In the genomic region with DNA sequence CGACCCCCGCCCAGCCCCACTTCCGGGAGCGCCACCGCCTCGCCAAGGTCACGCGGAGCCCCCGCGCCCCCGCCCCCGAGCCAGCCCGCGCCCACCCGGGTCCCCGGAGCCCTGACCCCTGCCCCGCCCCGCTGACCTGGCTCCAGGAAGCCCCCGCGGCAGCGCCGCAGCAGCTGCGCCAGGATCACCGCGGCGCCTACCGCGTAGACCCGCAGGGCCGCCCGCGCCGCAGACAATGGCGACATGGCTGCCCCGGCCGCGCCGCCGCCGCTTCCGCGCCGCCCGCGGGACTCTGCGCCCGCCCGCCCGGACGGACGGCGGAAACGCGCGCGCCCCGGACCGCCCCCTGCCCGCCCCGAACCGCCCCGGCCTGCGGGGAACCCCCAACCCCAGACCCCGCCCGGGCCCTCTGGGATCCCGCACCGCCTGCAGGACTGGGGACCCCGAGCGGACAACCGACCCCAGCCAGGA, we compare ENCODE assay signal across 8 cellular contexts. TPM values are rescaled to one million over a fixed set of nuclear protein-coding genes. Genes with fewer than 3 reads are reported as not detected.
DNase-seq lines count a peak whose midpoint lies in the region; ATAC-seq, FAIRE-seq and TF ChIP-seq lines count a peak whose summit lies in the region.

A gene with protein sequence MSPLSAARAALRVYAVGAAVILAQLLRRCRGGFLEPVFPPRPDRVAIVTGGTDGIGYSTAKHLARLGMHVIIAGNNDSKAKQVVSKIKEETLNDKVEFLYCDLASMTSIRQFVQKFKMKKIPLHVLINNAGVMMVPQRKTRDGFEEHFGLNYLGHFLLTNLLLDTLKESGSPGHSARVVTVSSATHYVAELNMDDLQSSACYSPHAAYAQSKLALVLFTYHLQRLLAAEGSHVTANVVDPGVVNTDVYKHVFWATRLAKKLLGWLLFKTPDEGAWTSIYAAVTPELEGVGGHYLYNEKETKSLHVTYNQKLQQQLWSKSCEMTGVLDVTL (minus strand): TSS at position 296 of the 471 bp plus-strand sequence. CDS start 51 bp downstream, at position 245.
A gene (minus strand): TSS at position 296 of the 471 bp plus-strand sequence. CDS start 10,257 bp downstream, outside the sequence.

- TF ChIP-seq CTCF in cardiac fibroblast (IDR thresholded peaks at IDR 0.05; ENCODE audit: low read depth, low read length), result no peak

- H3K36me3 Mint-ChIP-seq in T-cell, result no peaks in the 10 kb centered on the region

- DNase-seq in GM12892 (ENCODE audit: insufficient read length) (peak; percentile 77), T-cell (peak in 32 of 34 experiments; percentile 8 to 55 (median 30)), cardiac fibroblast (ENCODE audit: low read depth in 2 of 2) (peak; percentile 18 to 41), left lobe of liver (ENCODE audit: low spot score) (peak; percentile 62), NCI-H2107 (lab: John Stamatoyannopoulos, UW) (no peak), retina (no peak)
- peak; percentile 31 for DNase-seq in stimulated activated CD8-positive, alpha-beta memory T cell treated with anti-CD3 and anti-CD28 coated beads, Interleukin-12 subunit alpha, Interleukin-12 subunit beta, amount 100 ng/mL, for 24 hours (ENCODE audit: extremely low read depth)

- CTCF ChIA-PET in T-cell (lab: Charles Lee), result no interaction called here

- peaks cover 25 to 36% (median 27%) of the 10 kb centered on the region in 3 donors for H3K4me1 Mint-ChIP-seq in T-cell

- no peaks in the 10 kb centered on the region for H3K9me3 Mint-ChIP-seq in T-cell

- peak within 1 kb of the TSS; percentile 85 to 89 for H3K27ac Mint-ChIP-seq in T-cell

- H3K4me3 ChIP-seq in cardiac fibroblast (replicated peaks in 1 of 2; ENCODE audit: low read depth in 2 of 2, low read length in 2 of 2), result peak within 1 kb of the TSS; percentile 69 to 78

- peak; percentile 97 for FAIRE-seq in GM12892 (lab: Jason Lieb, UNC)

- ATAC-seq in HG02884 (IDR thresholded peaks at IDR 0.05; ENCODE audit: unreplicated experiment), result peak; percentile 54
- ATAC-seq in T-cell (replicated peaks in 1 of 4), result peak; percentile 74 to 81 (median 78)
- ATAC-seq in left lobe of liver, result peak; percentile 61

- POLR2A ChIA-PET in T-cell (lab: Charles Lee), result no interaction called here

- TF ChIP-seq POLR2A in GM12892 (IDR thresholded peaks at IDR 0.05; ENCODE audit: low read depth, low read length), result peak; percentile 81; the same call in 1 of the 2 replicates

- peak within 1 kb of the TSS; percentile 81 to 85 (median 82) for H3K4me3 Mint-ChIP-seq in T-cell

- H3K27me3 Mint-ChIP-seq in T-cell, result no peaks in the 10 kb centered on the region

RNA-seq across cellular contexts. Expression of the first gene that starts in this region (rescaled TPM):
- 16.3 TPM for polyA plus RNA-seq in GM12892 (2012; ENCODE audit: missing spikeins)
- 10 to 100 TPM; 13.2 to 20.0 (median 15.9) TPM for total RNA-seq in T-cell
- 23.0 TPM for total RNA-seq in left lobe of liver

RNA-seq across cellular contexts. Expression of the second gene that starts in this region (rescaled TPM):
- 21.2 TPM for polyA plus RNA-seq in GM12892 (2012; ENCODE audit: missing spikeins)
- total RNA-seq in T-cell, result 10 to 100 TPM; 17.7 to 42.6 (median 31.2) TPM
- 49.4 TPM for total RNA-seq in left lobe of liver

Comparison
In these comparisons a context has a peak if more than half of its experiments do, and no peak if none do; other contexts are left out.
1. DNase-seq: peak in GM12892 (single experiment), T-cell (32 of 34), cardiac fibroblast (2 of 2), left lobe of liver (single experiment) and stimulated activated CD8-positive, alpha-beta memory T cell treated with anti-CD3 and anti-CD28 coated beads, Interleukin-12 subunit alpha, Interleukin-12 subunit beta, amount 100 ng/mL, for 24 hours (single experiment); none in NCI-H2107 (single experiment) and retina (single experiment).
2. Peak in every context shown above with its lines, with median percentiles within 50 percentile points of each other: ATAC-seq.